28 cellular contexts compared by ENCODE assay signal in the genomic region with DNA sequence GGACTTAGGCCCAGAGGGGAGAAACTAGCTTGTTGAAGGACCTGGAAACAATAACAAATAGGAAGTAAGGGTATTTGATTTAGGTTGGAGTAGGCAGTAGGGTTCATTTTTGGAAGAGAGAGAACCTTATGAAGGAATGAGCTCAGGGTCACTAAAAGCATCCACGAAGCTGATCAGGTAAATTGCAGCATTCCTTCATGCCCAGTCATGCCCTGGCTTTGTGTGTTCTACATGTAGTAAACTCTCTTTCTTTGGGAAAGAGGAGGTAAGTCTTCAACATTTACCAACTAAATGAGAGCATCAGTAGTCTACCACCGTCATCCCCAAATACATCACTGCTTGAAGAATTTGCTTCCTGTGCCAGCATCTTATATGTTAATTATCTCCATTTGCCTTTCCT.
"Had no signal": no experiment of that assay in that cellular context is flagged by ENCODE, and none has a peak within 500 bp of the region (broad histone marks: within the 10 kb centered on the region; RNA-seq: fewer than 3 reads in every experiment).

No MANE protein-coding gene starts in this region.

- H3K36me3 Mint-ChIP-seq: neural progenitor cell; stimulated activated effector memory CD8-positive, alpha-beta T cell treated with anti-CD3 and anti-CD28 coated beads, Interleukin-12 subunit alpha, Interleukin-12 subunit beta, amount 100 ng/mL, for 72 hours had no signal

- H3K27me3 ChIP-seq: neural progenitor cell, ovary, right lobe of liver, sigmoid colon, stomach, thyroid gland, tibial nerve, upper lobe of left lung, vagina had no signal

- DNase-seq: occipital lobe; ovary; posterior cingulate gyrus; psoas muscle; right cardiac atrium; right lobe of liver; sigmoid colon; small intestine; stimulated activated CD4-positive, alpha-beta T cell treated with anti-CD3 and anti-CD28 coated beads, Interleukin-15, amount 100 ng/mL, for 24 hours; stimulated activated CD4-positive, alpha-beta T cell treated with anti-CD3 and anti-CD28 coated beads, Interleukin-2, amount 100 ng/mL, for 24 hours; stimulated activated CD4-positive, alpha-beta T cell treated with anti-CD3 and anti-CD28 coated beads, Interleukin-2, amount 100 ng/mL, for 48 hours; stimulated activated CD4-positive, alpha-beta T cell treated with anti-CD3 and anti-CD28 coated beads, Interleukin-4, amount 100 ng/mL, for 24 hours; stimulated activated naive B cell treated with anti-CD40 and anti-IgM and Interleukin-4, amounts not matched to agents 10 μg/mL and 1 μg/mL and 100 μg/mL, for 72 hours; stimulated activated naive CD4-positive, alpha-beta T cell treated with Interleukin-2 at 50 U/mL for 16 hours; stomach; thyroid gland; trophoblast cell; upper lobe of left lung had no signal

- H3K4me3 Mint-ChIP-seq: nephron; neural progenitor cell; stimulated activated effector memory CD8-positive, alpha-beta T cell treated with anti-CD3 and anti-CD28 coated beads, Interleukin-12 subunit alpha, Interleukin-12 subunit beta, amount 100 ng/mL, for 72 hours; stimulated activated naive B cell treated with anti-CD40 and anti-IgM and Interleukin-4, amounts not matched to agents 10 μg/mL and 1 μg/mL and 100 μg/mL, for 72 hours; stimulated activated naive CD8-positive, alpha-beta T cell treated with anti-CD3 and anti-CD28 coated beads, Interleukin-15, Interleukin-2, amounts not matched to agents 100 ng/mL and 50 ng/mL, for 24 hours had no signal

- H3K27ac ChIP-seq: neural progenitor cell, ovary, parathyroid adenoma, psoas muscle, right lobe of liver, sigmoid colon, stomach, thoracic aorta, thyroid gland, tibial nerve, upper lobe of left lung, vagina had no signal

- ATAC-seq: psoas muscle; right cardiac atrium; right lobe of liver; stimulated activated effector memory CD8-positive, alpha-beta T cell treated with anti-CD3 and anti-CD28 coated beads, Interleukin-12 subunit alpha, Interleukin-12 subunit beta, amount 100 ng/mL, for 72 hours; stimulated activated naive B cell treated with anti-CD40 and anti-IgM and Interleukin-4, amounts not matched to agents 10 μg/mL and 1 μg/mL and 100 μg/mL, for 72 hours had no signal

- H3K9me3 ChIP-seq: ovary, psoas muscle, right lobe of liver, sigmoid colon, stomach, thoracic aorta, thyroid gland, tibial nerve, upper lobe of left lung, vagina had no signal

- H3K9me3 Mint-ChIP-seq: nephron; neural progenitor cell; stimulated activated naive CD8-positive, alpha-beta T cell treated with anti-CD3 and anti-CD28 coated beads, Interleukin-15, Interleukin-2, amounts not matched to agents 100 ng/mL and 50 ng/mL, for 24 hours had no signal

- H3K4me1 ChIP-seq: neural progenitor cell, parathyroid adenoma, psoas muscle, right lobe of liver, sigmoid colon, stomach, thyroid gland, tibial nerve, upper lobe of left lung, vagina had no signal

- H3K4me3 ChIP-seq: neural progenitor cell, ovary, psoas muscle, right lobe of liver, sigmoid colon, stomach, thoracic aorta, thyroid gland, tibial nerve, upper lobe of left lung, vagina had no signal

- H3K4me1 Mint-ChIP-seq: nephron; neural progenitor cell; stimulated activated effector memory CD8-positive, alpha-beta T cell treated with anti-CD3 and anti-CD28 coated beads, Interleukin-12 subunit alpha, Interleukin-12 subunit beta, amount 100 ng/mL, for 72 hours had no signal

- FAIRE-seq: small intestine, urothelium cell line had no signal

- H3K27me3 Mint-ChIP-seq: stimulated activated naive B cell treated with anti-CD40 and anti-IgM and Interleukin-4, amounts not matched to agents 10 μg/mL and 1 μg/mL and 100 μg/mL, for 72 hours; stimulated activated naive CD8-positive, alpha-beta T cell treated with anti-CD3 and anti-CD28 coated beads, Interleukin-15, Interleukin-2, amounts not matched to agents 100 ng/mL and 50 ng/mL, for 24 hours had no signal

- H3K27ac Mint-ChIP-seq: nephron; neural progenitor cell; progenitor cell of endocrine pancreas; stimulated activated effector memory CD8-positive, alpha-beta T cell treated with anti-CD3 and anti-CD28 coated beads, Interleukin-12 subunit alpha, Interleukin-12 subunit beta, amount 100 ng/mL, for 72 hours; stimulated activated naive B cell treated with anti-CD40 and anti-IgM and Interleukin-4, amounts not matched to agents 10 μg/mL and 1 μg/mL and 100 μg/mL, for 72 hours; stimulated activated naive CD8-positive, alpha-beta T cell treated with anti-CD3 and anti-CD28 coated beads, Interleukin-15, Interleukin-2, amounts not matched to agents 100 ng/mL and 50 ng/mL, for 24 hours had no signal

- H3K36me3 ChIP-seq: neural progenitor cell, ovary, right lobe of liver, sigmoid colon, thoracic aorta, thyroid gland, upper lobe of left lung, vagina had no signal
